Comparison of ENCODE assay signal across 8 cellular contexts in the genomic region with DNA sequence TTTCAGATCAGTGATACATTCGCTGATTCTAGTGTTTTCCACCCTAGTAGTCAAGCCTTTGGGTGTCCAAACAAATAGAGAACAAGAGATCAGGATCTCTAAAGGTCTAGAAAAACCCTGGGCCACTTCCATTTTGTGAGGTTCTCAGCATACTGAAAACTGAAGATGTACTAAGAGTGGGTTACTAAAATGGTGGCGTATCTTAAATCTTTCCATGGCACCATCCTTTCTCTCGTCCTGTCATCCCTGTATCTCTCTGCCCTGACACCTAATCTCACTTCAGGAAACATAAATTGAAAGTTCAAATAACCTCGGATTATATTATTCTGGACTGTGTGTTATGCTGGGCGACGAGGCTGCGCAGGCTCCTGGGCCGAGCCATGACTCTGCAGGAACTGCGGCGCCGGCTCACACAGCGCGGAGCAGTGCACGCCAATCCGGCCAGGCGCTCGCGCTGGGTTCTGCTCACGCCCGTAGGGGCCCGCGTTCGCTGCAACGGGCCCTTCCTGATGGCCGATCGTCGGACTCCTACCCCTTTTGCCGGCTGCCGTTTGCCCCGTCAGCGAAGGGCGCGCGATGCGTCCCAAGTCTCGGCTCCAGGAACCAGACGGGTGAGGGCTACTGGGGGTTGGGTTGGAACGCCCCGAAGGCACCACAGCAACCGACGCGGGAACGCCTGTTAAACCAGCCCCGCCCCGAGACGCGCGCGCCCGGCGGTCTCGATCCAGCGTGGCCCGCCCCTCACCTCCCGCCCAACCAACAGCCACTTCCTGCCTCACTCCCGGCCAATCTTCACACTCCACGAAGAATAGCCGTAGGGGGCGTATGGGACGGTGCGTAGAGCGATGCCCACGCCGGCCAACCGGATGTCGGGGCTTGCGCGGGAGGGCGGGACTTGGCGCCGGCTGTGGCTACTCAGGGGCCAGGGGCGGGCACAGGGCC. TPM values are rescaled to one million over a fixed set of nuclear protein-coding genes. Genes with fewer than 3 reads are reported as not detected.
DNase-seq lines count a peak whose midpoint lies in the region; ATAC-seq lines count a peak whose summit lies in the region.

No MANE protein-coding gene starts in this region.

- ATAC-seq in GM21367 (IDR thresholded peaks at IDR 0.05; ENCODE audit: unreplicated experiment): peak; percentile 86

- no peak overlapping the region for H2BK120ac ChIP-seq in mesendoderm (ENCODE audit: low read depth, low read length)

- peak overlapping the region; percentile 69 for H3K18ac ChIP-seq in mesendoderm (ENCODE audit: low read length)

- H2BK15ac ChIP-seq in mesendoderm (replicated peaks; ENCODE audit: low read depth): no peak overlapping the region

- H2AK5ac ChIP-seq in mesendoderm (ENCODE audit: low read length): no peak overlapping the region

- H3K79me1 ChIP-seq in mesendoderm (ENCODE audit: low read length): no peaks in the 10 kb centered on the region

- peak overlapping the region; percentile 97 for H3K56ac ChIP-seq in mesendoderm (ENCODE audit: low read length)

- DNase-seq in COR-L47 (lab: John Stamatoyannopoulos, UW) (peak; percentile 99), HT1080 (ENCODE audit: low read depth) (peak; percentile 100), NOMO-1 (lab: John Stamatoyannopoulos, UW; ENCODE audit: unreplicated experiment in 2 of 2) (peak; percentile 98 to 99), mesendoderm (peak; percentile 100)
- peak; percentile 92 to 99 (median 96) for DNase-seq in activated CD8-positive, alpha-beta memory T cell treated with anti-CD3 and anti-CD28 coated beads for 48 hours (ENCODE audit: low read depth in 2 of 3, low spot score in 2 of 3)
- peak; percentile 98 for DNase-seq in stimulated activated CD8-positive, alpha-beta memory T cell treated with anti-CD3 and anti-CD28 coated beads, Interleukin-12 subunit alpha, Interleukin-12 subunit beta, amount 100 ng/mL, for 4 hours (ENCODE audit: low read depth)

- H3K9ac ChIP-seq in endocrine pancreas (ENCODE audit: control insufficient read depth, insufficient read depth, low read length) (peak overlapping the region; percentile 55), mesendoderm (ENCODE audit: low read length) (peak overlapping the region; percentile 95)

- peaks cover 5% of the 10 kb centered on the region for H3K4me1 ChIP-seq in endocrine pancreas (ENCODE audit: control insufficient read depth, insufficient read depth, low read length)
- peaks cover 1% of the 10 kb centered on the region for H3K4me1 ChIP-seq in mesendoderm (ENCODE audit: control insufficient read depth, low read depth, low read length)

- peak overlapping the region; percentile 65 for H2BK5ac ChIP-seq in mesendoderm (ENCODE audit: low read length)

- H4K5ac ChIP-seq in mesendoderm (ENCODE audit: low read length): peak overlapping the region; percentile 71

- peaks cover 40% of the 10 kb centered on the region for H3K79me2 ChIP-seq in mesendoderm (ENCODE audit: control insufficient read depth, insufficient read depth, low read length)

- whole genome bisulfite sequencing in mesendoderm (ENCODE audit: extremely low coverage, insufficient coverage, low lambda C conversion rate): no CpG with 5 or more reads among the region's 72 CpGs

- H3K27ac ChIP-seq in mesendoderm (ENCODE audit: low read depth, low read length): peak overlapping the region; percentile 95

- peak overlapping the region; percentile 95 for H3K23ac ChIP-seq in mesendoderm (ENCODE audit: low read length)

- H3K4me3 ChIP-seq in endocrine pancreas (ENCODE audit: control insufficient read depth, insufficient read depth, low read length): peak overlapping the region; percentile 84
- peak overlapping the region; percentile 66 for H3K4me3 ChIP-seq in mesendoderm (ENCODE audit: low read length)

- H3K27me3 ChIP-seq in endocrine pancreas (ENCODE audit: control insufficient read depth, insufficient read depth, low read length): no peaks in the 10 kb centered on the region
- no peaks in the 10 kb centered on the region for H3K27me3 ChIP-seq in mesendoderm (ENCODE audit: insufficient read depth, low read length, poor library complexity)

- no peaks in the 10 kb centered on the region for H3K36me3 ChIP-seq in endocrine pancreas (ENCODE audit: control insufficient read depth, insufficient read depth, low read length)
- peaks cover 2% of the 10 kb centered on the region for H3K36me3 ChIP-seq in mesendoderm (ENCODE audit: control insufficient read depth, insufficient read depth, low read length)

- H3K4ac ChIP-seq in mesendoderm (ENCODE audit: low read depth, low read length): peak overlapping the region; percentile 85

- H3K9me3 ChIP-seq in endocrine pancreas (ENCODE audit: control insufficient read depth, low read length): no peaks in the 10 kb centered on the region

- H3K4me2 ChIP-seq in mesendoderm (ENCODE audit: low read length): peak overlapping the region; percentile 95

- no peak overlapping the region for H4K8ac ChIP-seq in mesendoderm (ENCODE audit: low read depth, low read length)

RNA-seq across cellular contexts. Expression of gene CANX, which starts 0.5 kb away (rescaled TPM):
- 346 and 364 TPM in 2 replicates for total RNA-seq in HT1080 (2014; rRNA removed; shearing (Covaris generic))
- 232 and 276 TPM in 2 replicates for polyA plus RNA-seq in HT1080 (2015; cell fraction: cytosol; rRNA removed)
- 514 and 568 TPM in 2 replicates for polyA plus RNA-seq in HT1080 (2015; cell fraction: nucleus; rRNA removed)
- polyA plus RNA-seq in mesendoderm (2013, experiment 1 of 2): 382 TPM
- polyA plus RNA-seq in mesendoderm (2013, experiment 2 of 2): 362 TPM

RNA-seq across cellular contexts. Expression of gene CBY3, which starts 17.4 kb away (rescaled TPM):
- total RNA-seq in HT1080 (2014; rRNA removed; shearing (Covaris generic)): not detected in 2 replicates
- not detected in 2 replicates for polyA plus RNA-seq in HT1080 (2015; cell fraction: cytosol; rRNA removed)
- not detected in 2 replicates for polyA plus RNA-seq in HT1080 (2015; cell fraction: nucleus; rRNA removed)
- 0.13 TPM for polyA plus RNA-seq in mesendoderm (2013, experiment 1 of 2)
- polyA plus RNA-seq in mesendoderm (2013, experiment 2 of 2): 0.08 TPM

RNA-seq across cellular contexts. Expression of gene MAML1, which starts 34.4 kb away (rescaled TPM):
- 10.4 and 13.5 TPM in 2 replicates for total RNA-seq in HT1080 (2014; rRNA removed; shearing (Covaris generic))
- 17.0 and 20.2 TPM in 2 replicates for polyA plus RNA-seq in HT1080 (2015; cell fraction: cytosol; rRNA removed)
- 19.4 and 19.5 TPM in 2 replicates for polyA plus RNA-seq in HT1080 (2015; cell fraction: nucleus; rRNA removed)
- polyA plus RNA-seq in mesendoderm (2013, experiment 1 of 2): 34.7 TPM
- 36.0 TPM for polyA plus RNA-seq in mesendoderm (2013, experiment 2 of 2)

Comparison
In these comparisons a context has a peak if more than half of its experiments do, and no peak if none do; other contexts are left out.
1. Peak in every context shown above with its lines: DNase-seq, ATAC-seq, H3K4me3 ChIP-seq and H3K27ac ChIP-seq.